17 cellular contexts compared by ENCODE assay signal in the genomic region with DNA sequence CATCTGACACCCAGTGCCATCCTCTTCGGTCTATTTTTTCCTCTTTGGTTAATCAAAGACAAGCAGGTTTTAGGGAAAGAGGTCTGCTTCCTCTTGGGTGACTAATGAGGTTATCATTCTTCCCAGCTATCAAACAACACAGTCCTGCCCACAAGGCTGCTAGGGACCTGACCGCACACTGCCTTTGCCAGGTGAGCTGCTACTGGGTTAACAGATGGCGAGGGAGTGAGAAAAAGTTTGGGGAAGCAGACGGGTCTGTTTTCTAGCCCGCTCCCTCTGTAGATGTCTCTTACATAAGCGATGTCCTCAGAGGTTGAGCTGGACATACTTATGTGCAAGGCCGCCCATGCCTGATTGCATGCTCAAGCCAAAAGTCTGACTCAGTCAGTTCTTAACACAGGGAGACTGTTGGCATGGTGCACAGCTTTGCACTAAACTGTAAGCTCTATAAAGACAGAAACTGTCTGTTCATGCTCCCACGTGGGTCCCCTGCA.
A peak's percentile ranks its signal among the peaks of the same experiment; 100 is the strongest.
DNase-seq lines count a peak whose midpoint lies in the region; FAIRE-seq and TF ChIP-seq lines count a peak whose summit lies in the region.
"Had no signal": no experiment of that assay in that cellular context is flagged by ENCODE, and none has a peak within 500 bp of the region (broad histone marks: within the 10 kb centered on the region; RNA-seq: fewer than 3 reads in every experiment).

No MANE protein-coding gene starts in this region.

- 38 to 52% (median 47%) methylated on average over 8 of the region's 8 CpGs for WGBS in small intestine, 3 donors

- DNase-seq in NCI-H146 (lab: John Stamatoyannopoulos, UW) (peak; percentile 28), NCI-H146 treated with DMSO at 0.1 percent for 48 hours (lab: John Stamatoyannopoulos, UW; ENCODE audit: unreplicated experiment) (no peak), OCI-M1 (lab: John Stamatoyannopoulos, UW) (peak; percentile 62), fibroblast of mammary gland (ENCODE audit: low read depth) (peak; percentile 14), small intestine (peak; percentile 20), NCI-H2029 treated with DMSO at 0.1 percent for 48 hours (lab: John Stamatoyannopoulos, UW) (no peak), NCI-H1092 (lab: John Stamatoyannopoulos, UW) (no peak)
- no peak for DNase-seq in activated CD4-positive, CD25-positive, alpha-beta regulatory T cell treated with anti-CD3 and anti-CD28 coated beads, Interleukin-2, amount 50 U/mL, for 72 hours
- DNase-seq: activated effector memory CD4-positive, alpha-beta T cell treated with Interleukin-2 at 50 U/mL for 16 hours; foreskin melanocyte; NCI-H1694 treated with DMSO at 0.1 percent for 48 hours; NCI-H526 treated with DMSO at 0.1 percent for 48 hours; stimulated activated naive B cell treated with anti-CD40 and anti-IgM and Interleukin-4, amounts not matched to agents 10 μg/mL and 1 μg/mL and 100 μg/mL, for 72 hours; T-helper 1 cell; transverse colon had no signal

- peaks cover 0 to 3% of the 10 kb centered on the region in 2 donors for H3K27me3 ChIP-seq in small intestine (ENCODE audit: control insufficient read depth in 2 of 2, insufficient read depth in 2 of 2, low read length in 2 of 2)
- H3K27me3 ChIP-seq: transverse colon had no signal

- no peak for TF ChIP-seq CTCF in fibroblast of mammary gland (conservative IDR thresholded peaks at IDR 0.05; ENCODE audit: control insufficient read depth, insufficient read depth, low read depth, low read length)

- peaks cover 0 to 5% of the 10 kb centered on the region in 2 donors for H3K4me1 ChIP-seq in small intestine (ENCODE audit: control insufficient read depth in 2 of 2, insufficient read depth in 1 of 2, low read depth in 1 of 2, low read length in 1 of 2)

- FAIRE-seq in small intestine (lab: Jason Lieb, UNC), result no peak
- FAIRE-seq: endometrium had no signal

- H3K9me3 ChIP-seq in small intestine (ENCODE audit: control insufficient read depth, low read depth), result no peaks in the 10 kb centered on the region
- H3K9me3 ChIP-seq: transverse colon had no signal

- H3K36me3 ChIP-seq in small intestine (ENCODE audit: control insufficient read depth in 2 of 2, insufficient read depth in 2 of 2, low read length in 2 of 2), result no peaks in the 10 kb centered on the region
- H3K36me3 ChIP-seq: transverse colon had no signal

- H3K4me3 ChIP-seq in fibroblast of mammary gland (ENCODE audit: control insufficient read depth, low read depth, low read length), result no peak overlapping the region
- H3K4me3 ChIP-seq in small intestine (ENCODE audit: low read depth in 1 of 2, low read length in 2 of 2), result no peak overlapping the region
- H3K4me3 ChIP-seq: transverse colon had no signal

- no peak overlapping the region for H3K27ac ChIP-seq in small intestine (ENCODE audit: low read depth in 1 of 2, low read length in 1 of 2)
- H3K27ac ChIP-seq: KMS-11, transverse colon had no signal

Comparison
In these comparisons a context has a peak if more than half of its experiments do, and no peak if none do; other contexts are left out.
1. DNase-seq: peak in NCI-H146 (single experiment), OCI-M1 (single experiment), fibroblast of mammary gland (single experiment) and small intestine (single experiment); none in NCI-H146 treated with DMSO at 0.1 percent for 48 hours (single experiment), activated CD4-positive, CD25-positive, alpha-beta regulatory T cell treated with anti-CD3 and anti-CD28 coated beads, Interleukin-2, amount 50 U/mL, for 72 hours (single experiment), NCI-H2029 treated with DMSO at 0.1 percent for 48 hours (single experiment) and NCI-H1092 (single experiment).